Comparison of ENCODE assay signal across 8 cellular contexts in the genomic region with DNA sequence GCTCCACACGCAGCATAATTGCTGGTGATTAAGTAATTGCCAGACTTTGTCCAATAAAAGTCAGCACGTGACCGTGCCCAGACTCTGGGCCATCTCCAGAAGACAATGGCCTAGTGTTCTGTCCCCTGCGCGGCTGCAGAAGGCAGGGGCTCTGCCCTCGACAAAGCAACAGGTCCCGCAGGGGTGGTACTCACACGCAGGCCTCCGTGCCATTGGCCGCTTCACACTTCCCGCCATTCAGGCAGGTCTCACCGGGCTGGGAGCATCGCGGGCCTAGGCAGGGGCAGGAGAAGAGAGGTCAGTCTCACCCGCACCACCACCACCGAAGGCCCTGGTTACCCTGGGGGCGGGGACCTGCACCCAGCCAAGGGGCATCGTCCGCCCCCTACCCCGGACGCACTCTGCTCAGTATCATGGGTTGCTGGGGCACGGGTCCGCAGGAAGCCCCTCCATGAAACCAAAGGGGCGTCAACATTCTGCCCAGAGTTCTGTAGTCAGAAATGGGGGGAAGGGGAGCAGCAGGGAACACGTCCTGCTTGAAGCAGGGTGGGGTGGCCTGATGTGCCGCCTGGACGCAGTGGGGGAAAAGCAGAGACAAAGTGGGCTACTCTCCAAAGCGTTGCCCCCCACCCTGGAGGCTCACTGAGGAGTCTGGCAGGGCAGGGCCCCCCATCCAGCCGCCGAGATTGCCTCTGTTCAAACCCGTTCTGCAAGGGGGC. TPM values are rescaled to one million over a fixed set of nuclear protein-coding genes. Genes with fewer than 3 reads are reported as not detected.
DNase-seq lines count a peak whose midpoint lies in the region; ATAC-seq and TF ChIP-seq lines count a peak whose summit lies in the region.

No MANE protein-coding gene starts in this region.

- TF ChIP-seq CTCF in astrocyte of the cerebellum (IDR thresholded peaks at IDR 0.05; ENCODE audit: low read depth, low read length, missing control alignments) (no peak), omental fat pad (IDR thresholded peaks at IDR 0.05) (no peak)

- H3K27ac Mint-ChIP-seq in IgD-negative memory B cell, result peak overlapping the region in 1 of 3 donors; percentile 84
- no peak overlapping the region for H3K27ac Mint-ChIP-seq in stimulated activated naive B cell treated with anti-CD40 and anti-IgM and Interleukin-4, amounts not matched to agents 10 μg/mL and 1 μg/mL and 100 μg/mL, for 72 hours

- in situ Hi-C loops in astrocyte of the cerebellum (cut with HindIII; ENCODE audit: low sequenced_read_pairs), result no loop called here

- no peaks in the 10 kb centered on the region for H3K9me3 Mint-ChIP-seq in IgD-negative memory B cell
- H3K9me3 Mint-ChIP-seq in stimulated activated naive B cell treated with anti-CD40 and anti-IgM and Interleukin-4, amounts not matched to agents 10 μg/mL and 1 μg/mL and 100 μg/mL, for 72 hours, result no peaks in the 10 kb centered on the region

- no peaks in the 10 kb centered on the region for H3K36me3 Mint-ChIP-seq in IgD-negative memory B cell
- peaks cover 4 to 27% of the 10 kb centered on the region in 2 donors for H3K36me3 Mint-ChIP-seq in stimulated activated naive B cell treated with anti-CD40 and anti-IgM and Interleukin-4, amounts not matched to agents 10 μg/mL and 1 μg/mL and 100 μg/mL, for 72 hours

- intact Hi-C loops in left colon (cut with DNase I, micrococcal nuclease), result no loop called here

- no peak for DNase-seq in astrocyte of the cerebellum (ENCODE audit: low read depth)
- peak; percentile 78 to 89 for DNase-seq in left colon
- no peak for DNase-seq in stimulated activated naive B cell treated with anti-CD40 and anti-IgM and Interleukin-4, amounts not matched to agents 10 μg/mL and 1 μg/mL and 100 μg/mL, for 72 hours
- DNase-seq in activated effector memory CD4-positive, alpha-beta T cell treated with Interleukin-2 at 50 U/mL for 16 hours, result no peak
- no peak for DNase-seq in omental fat pad (ENCODE audit: low spot score)

- peak; percentile 44 for ATAC-seq in left colon
- ATAC-seq in stimulated activated naive B cell treated with anti-CD40 and anti-IgM and Interleukin-4, amounts not matched to agents 10 μg/mL and 1 μg/mL and 100 μg/mL, for 72 hours (replicated peaks), result no peak
- no peak for ATAC-seq in GM21619 (IDR thresholded peaks at IDR 0.05; ENCODE audit: unreplicated experiment)
- no peak for ATAC-seq in GM18909 (IDR thresholded peaks at IDR 0.05; ENCODE audit: poor library complexity, unreplicated experiment)
- no peak for ATAC-seq in omental fat pad (ENCODE audit: low FRiP score)

- H3K4me1 Mint-ChIP-seq in IgD-negative memory B cell, result peaks cover 18 to 27% (median 25%) of the 10 kb centered on the region in 3 donors
- H3K4me1 Mint-ChIP-seq in stimulated activated naive B cell treated with anti-CD40 and anti-IgM and Interleukin-4, amounts not matched to agents 10 μg/mL and 1 μg/mL and 100 μg/mL, for 72 hours, result peaks cover 42 to 58% of the 10 kb centered on the region in 2 donors

- H3K4me3 ChIP-seq in astrocyte of the cerebellum (ENCODE audit: low read depth, low read length), result peak overlapping the region; percentile 65

- peak overlapping the region; percentile 84 to 94 (median 92) for H3K4me3 Mint-ChIP-seq in IgD-negative memory B cell
- peak overlapping the region; percentile 93 to 96 for H3K4me3 Mint-ChIP-seq in stimulated activated naive B cell treated with anti-CD40 and anti-IgM and Interleukin-4, amounts not matched to agents 10 μg/mL and 1 μg/mL and 100 μg/mL, for 72 hours

- no peaks in the 10 kb centered on the region for H3K27me3 Mint-ChIP-seq in IgD-negative memory B cell
- no peaks in the 10 kb centered on the region for H3K27me3 Mint-ChIP-seq in stimulated activated naive B cell treated with anti-CD40 and anti-IgM and Interleukin-4, amounts not matched to agents 10 μg/mL and 1 μg/mL and 100 μg/mL, for 72 hours

RNA-seq across cellular contexts. Expression of a gene that starts 1.9 kb away (rescaled TPM):
- polyA plus RNA-seq in IgD-negative memory B cell, result 3.5 TPM
- total RNA-seq in left colon, result 10 to 100 TPM; 49.5 to 72.2 TPM
- total RNA-seq in omental fat pad, result 10 to 100 TPM; 10.4 to 61.8 (median 55.1) TPM

Comparison
In these comparisons a context has a peak if more than half of its experiments do, and no peak if none do; other contexts are left out.
1. DNase-seq: peak in left colon (2 of 2); none in astrocyte of the cerebellum (single experiment), stimulated activated naive B cell treated with anti-CD40 and anti-IgM and Interleukin-4, amounts not matched to agents 10 μg/mL and 1 μg/mL and 100 μg/mL, for 72 hours (single experiment), activated effector memory CD4-positive, alpha-beta T cell treated with Interleukin-2 at 50 U/mL for 16 hours (single experiment) and omental fat pad (single experiment).